In genomic region chr14:34220921-34221320, GRCh38 we compare ENCODE assay signal across 9 cellular contexts.
DNase-seq lines count a peak whose midpoint lies in the region; ATAC-seq, FAIRE-seq and TF ChIP-seq lines count a peak whose summit lies in the region.
"Had no signal": no experiment of that assay in that cellular context is flagged by ENCODE, and none has a peak within 500 bp of the region (broad histone marks: within the 10 kb centered on the region; RNA-seq: fewer than 3 reads in every experiment).

No MANE protein-coding gene starts in this region.

- ATAC-seq in DND-41 (ENCODE audit: insufficient read depth, low read depth) (peak; percentile 96), HG03039 (IDR thresholded peaks at IDR 0.05; ENCODE audit: unreplicated experiment) (peak; percentile 81)

- H3K4me1 ChIP-seq in DND-41 (ENCODE audit: insufficient read depth, low read length) (peaks cover 9% of the 10 kb centered on the region), osteoblast (ENCODE audit: insufficient read depth, low read length) (no peaks in the 10 kb centered on the region)

- H4K20me1 ChIP-seq in DND-41 (ENCODE audit: insufficient read depth, low read length) (no peaks in the 10 kb centered on the region), osteoblast (ENCODE audit: insufficient read depth, low read length) (no peaks in the 10 kb centered on the region)

- H3K4me1 Mint-ChIP-seq in T-helper 1 cell treated with Interleukin-12 subunit alpha and Interleukin-12 subunit beta and Interleukin-4 antibody, amounts not matched to agents 30 μg/mL and 1 μg/mL, for 36 hours (ENCODE audit: low read depth) = peaks cover 9% of the 10 kb centered on the region

- H3K9ac ChIP-seq in DND-41 (ENCODE audit: low read depth, low read length) = no peak overlapping the region

- no peak for TF ChIP-seq CTCF in DND-41 (IDR thresholded peaks at IDR 0.05; ENCODE audit: borderline replicate concordance, extremely low read depth, low read length, poor library complexity, severe bottlenecking)
- no peak for TF ChIP-seq CTCF in osteoblast (IDR thresholded peaks at IDR 0.05; ENCODE audit: extremely low read depth, low read depth, low read length)
- TF ChIP-seq CTCF in GM13977 (IDR thresholded peaks at IDR 0.05; ENCODE audit: extremely low read depth, insufficient read depth, missing control alignments) = no peak

- peak overlapping the region; percentile 28 for H2AFZ ChIP-seq in DND-41 (ENCODE audit: low read depth, low read length)
- H2AFZ ChIP-seq in osteoblast (ENCODE audit: low read length) = no peak overlapping the region

- in situ Hi-C loops in GM13977 (cut with MboI; ENCODE audit: low pct_unique_long_range_greater_than_20kb, low sequenced_read_pairs, unreplicated experiment) = no loop called here

- H3K4me3 ChIP-seq in DND-41 (ENCODE audit: low read depth in 1 of 2, low read length in 2 of 2) (no peak overlapping the region), osteoblast (ENCODE audit: insufficient read depth, low read length) (no peak overlapping the region)

- no peak overlapping the region; the same call in 1 of the 2 replicates for H3K4me2 ChIP-seq in DND-41 (ENCODE audit: insufficient read depth, low read length)
- H3K4me2 ChIP-seq in osteoblast (ENCODE audit: insufficient read depth, low read length) = no peak overlapping the region

- H3K27me3 ChIP-seq in DND-41 (ENCODE audit: insufficient read depth, low read length, poor library complexity) = no peaks in the 10 kb centered on the region
- H3K27me3 ChIP-seq in osteoblast (ENCODE audit: insufficient read depth, low read length) = no peaks in the 10 kb centered on the region

- H3K27ac ChIP-seq in DND-41 (ENCODE audit: low read length) = no peak overlapping the region
- no peak overlapping the region for H3K27ac ChIP-seq in osteoblast (ENCODE audit: low read depth, low read length)

- peak overlapping the region; percentile 33 for H3K4me3 Mint-ChIP-seq in T-helper 1 cell treated with Interleukin-12 subunit alpha and Interleukin-12 subunit beta and Interleukin-4 antibody, amounts not matched to agents 30 μg/mL and 1 μg/mL, for 36 hours

- H3K9me3 Mint-ChIP-seq in T-helper 1 cell treated with Interleukin-12 subunit alpha and Interleukin-12 subunit beta and Interleukin-4 antibody, amounts not matched to agents 30 μg/mL and 1 μg/mL, for 36 hours = no peaks in the 10 kb centered on the region

- peak; percentile 81 for FAIRE-seq in GM19239 (lab: Jason Lieb, UNC)
- FAIRE-seq: RCC 7860 had no signal

- H3K79me2 ChIP-seq in DND-41 (ENCODE audit: insufficient read depth, low read length) = no peaks in the 10 kb centered on the region
- no peaks in the 10 kb centered on the region for H3K79me2 ChIP-seq in osteoblast (ENCODE audit: insufficient read depth, low read length)

- peak; percentile 57 for DNase-seq in DND-41
- peak; percentile 23 for DNase-seq in GM19239 (ENCODE audit: insufficient read length, low spot score)
- no peak for DNase-seq in osteoblast (ENCODE audit: insufficient read length, low spot score, missing footprints)
- DNase-seq in GM13977 (ENCODE audit: low spot score) = no peak
- DNase-seq in NCI-H1694 treated with DMSO at 0.1 percent for 48 hours (lab: John Stamatoyannopoulos, UW) = no peak
- DNase-seq in cerebellum (ENCODE audit: low spot score) = no peak

- H3K9me3 ChIP-seq in DND-41 (ENCODE audit: insufficient read depth, low read length, severe bottlenecking) (no peaks in the 10 kb centered on the region), osteoblast (ENCODE audit: low read depth, low read length) (no peaks in the 10 kb centered on the region)

- no peaks in the 10 kb centered on the region for H3K36me3 ChIP-seq in DND-41 (ENCODE audit: insufficient read depth, low read length)
- no peaks in the 10 kb centered on the region for H3K36me3 ChIP-seq in osteoblast (ENCODE audit: insufficient read depth, low read length)

- H3K27me3 Mint-ChIP-seq in T-helper 1 cell treated with Interleukin-12 subunit alpha and Interleukin-12 subunit beta and Interleukin-4 antibody, amounts not matched to agents 30 μg/mL and 1 μg/mL, for 36 hours (ENCODE audit: low read depth) = peaks cover 13% of the 10 kb centered on the region

- no peaks in the 10 kb centered on the region for H3K36me3 Mint-ChIP-seq in T-helper 1 cell treated with Interleukin-12 subunit alpha and Interleukin-12 subunit beta and Interleukin-4 antibody, amounts not matched to agents 30 μg/mL and 1 μg/mL, for 36 hours (ENCODE audit: low read depth)

- no peak overlapping the region for H3K27ac Mint-ChIP-seq in T-helper 1 cell treated with Interleukin-12 subunit alpha and Interleukin-12 subunit beta and Interleukin-4 antibody, amounts not matched to agents 30 μg/mL and 1 μg/mL, for 36 hours

Comparison
In these comparisons a context has a peak if more than half of its experiments do, and no peak if none do; other contexts are left out.
1. DNase-seq: peak in DND-41 (single experiment) and GM19239 (single experiment); none in osteoblast (single experiment), GM13977 (single experiment), NCI-H1694 treated with DMSO at 0.1 percent for 48 hours (single experiment) and cerebellum (single experiment).